12 cellular contexts compared by ENCODE assay signal in the genomic region with DNA sequence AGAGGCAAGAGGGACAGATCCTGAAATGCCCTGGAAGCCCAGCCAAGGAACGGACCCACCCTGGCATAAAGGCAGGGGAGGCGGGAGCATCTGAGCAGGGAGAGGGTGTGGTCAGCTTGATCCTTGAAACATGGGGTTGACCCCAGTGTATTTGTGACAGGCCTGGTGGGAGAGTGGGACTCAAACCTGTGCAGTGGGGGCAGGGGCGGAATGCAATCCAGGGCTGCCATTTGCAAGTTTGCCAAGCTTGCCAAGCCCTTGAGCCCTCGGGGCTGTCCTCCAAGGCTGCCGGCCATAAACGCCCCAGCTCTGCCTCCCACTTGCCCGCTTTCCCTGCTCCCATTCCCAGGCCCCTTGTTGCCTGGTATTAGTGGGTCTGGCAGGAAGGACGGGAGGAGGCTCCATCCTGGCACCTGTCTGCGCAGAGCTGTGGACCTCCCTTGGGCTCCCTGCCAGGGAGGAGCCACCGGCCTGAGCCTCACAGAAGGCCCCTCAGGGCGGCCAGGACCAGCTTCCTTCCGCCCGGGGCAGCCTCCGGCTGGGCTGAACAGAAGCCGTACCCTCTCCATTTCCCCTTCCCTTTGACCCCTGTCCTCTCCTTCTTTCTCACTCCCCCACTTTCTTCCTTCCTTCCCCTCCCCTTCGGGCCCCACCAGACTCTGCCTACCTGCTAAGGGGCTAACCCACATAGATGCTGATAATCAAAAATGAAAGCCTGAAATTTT. TPM values are rescaled to one million over a fixed set of nuclear protein-coding genes. Genes with fewer than 3 reads are reported as not detected.
A peak's percentile ranks its signal among the peaks of the same experiment; 100 is the strongest.
DNase-seq lines count a peak whose midpoint lies in the region; ATAC-seq, FAIRE-seq and TF ChIP-seq lines count a peak whose summit lies in the region.
"Had no signal": no experiment of that assay in that cellular context is flagged by ENCODE, and none has a peak within 500 bp of the region (broad histone marks: within the 10 kb centered on the region; RNA-seq: fewer than 3 reads in every experiment).

No MANE protein-coding gene starts in this region.

- no peaks in the 10 kb centered on the region for H3K27me3 ChIP-seq in ovary

- no peak for ATAC-seq in activated T-cell treated with anti-CD3 and anti-CD28 coated beads, Interleukin-2, amount 50 U/mL, for 4 hours
- ATAC-seq in stimulated activated naive CD8-positive, alpha-beta T cell treated with anti-CD3 and anti-CD28 coated beads, Interleukin-15, amount 100 ng/mL, for 72 hours, result peak; percentile 8

- peaks cover 83% of the 10 kb centered on the region for H3K4me1 Mint-ChIP-seq in activated T-cell treated with anti-CD3 and anti-CD28 coated beads, Interleukin-2, amount 50 U/mL, for 4 hours (ENCODE audit: low read depth)
- H3K4me1 Mint-ChIP-seq in endothelial cell (ENCODE audit: unreplicated experiment), result peaks cover 17% of the 10 kb centered on the region
- peaks cover 88% of the 10 kb centered on the region for H3K4me1 Mint-ChIP-seq in stimulated activated naive CD8-positive, alpha-beta T cell treated with anti-CD3 and anti-CD28 coated beads, Interleukin-15, amount 100 ng/mL, for 72 hours

- H3K27me3 Mint-ChIP-seq in activated T-cell treated with anti-CD3 and anti-CD28 coated beads, Interleukin-2, amount 50 U/mL, for 4 hours (ENCODE audit: low read depth), result no peaks in the 10 kb centered on the region
- peaks cover 3% of the 10 kb centered on the region for H3K27me3 Mint-ChIP-seq in endothelial cell (ENCODE audit: unreplicated experiment)
- no peaks in the 10 kb centered on the region for H3K27me3 Mint-ChIP-seq in stimulated activated naive CD8-positive, alpha-beta T cell treated with anti-CD3 and anti-CD28 coated beads, Interleukin-15, amount 100 ng/mL, for 72 hours

- peaks cover 2% of the 10 kb centered on the region for H3K36me3 Mint-ChIP-seq in activated T-cell treated with anti-CD3 and anti-CD28 coated beads, Interleukin-2, amount 50 U/mL, for 4 hours (ENCODE audit: insufficient read depth)
- H3K36me3 Mint-ChIP-seq in endothelial cell (ENCODE audit: low read depth, unreplicated experiment), result no peaks in the 10 kb centered on the region

- TF ChIP-seq POLR2A in ovary (IDR thresholded peaks at IDR 0.05), result no peak

- CTCF ChIA-PET in RWPE1 (lab: Yijun Ruan, JAX), result interaction anchor here (0.7 kb wide), 1 partner anchor 188 kb away, joined by 7 read pairs; no protein-coding TSS in a partner anchor

- H3K9me3 ChIP-seq in ovary, result no peaks in the 10 kb centered on the region

- TF ChIP-seq CTCF in RWPE1 (conservative IDR thresholded peaks at IDR 0.05; ENCODE audit: low read depth), result no peak
- TF ChIP-seq CTCF in endothelial cell (IDR thresholded peaks at IDR 0.05; ENCODE audit: unreplicated experiment), result no peak
- no peak for TF ChIP-seq CTCF in ovary (IDR thresholded peaks at IDR 0.05)

- peak overlapping the region; percentile 68 for H3K27ac Mint-ChIP-seq in endothelial cell (ENCODE audit: unreplicated experiment)
- H3K27ac Mint-ChIP-seq in stimulated activated naive CD8-positive, alpha-beta T cell treated with anti-CD3 and anti-CD28 coated beads, Interleukin-15, amount 100 ng/mL, for 72 hours, result peak overlapping the region; percentile 97 to 98

- H3K4me3 ChIP-seq in ovary, result no peak overlapping the region
- H3K4me3 ChIP-seq: lung had no signal

- no peak for DNase-seq in activated T-cell treated with anti-CD3 and anti-CD28 coated beads, Interleukin-2, amount 50 U/mL, for 4 hours
- DNase-seq in activated T-cell treated with anti-CD3 and anti-CD28 coated beads, Interleukin-2, amount 50 U/mL, for 1 hour, result no peak
- DNase-seq in RWPE1 (ENCODE audit: low spot score) (no peak), endothelial cell (ENCODE audit: low spot score) (no peak), HTR-8/SVneo (ENCODE audit: insufficient read length, low spot score) (no peak), ovary (no peak), ureter (ENCODE audit: low spot score) (no peak)
- DNase-seq in stimulated activated naive CD8-positive, alpha-beta T cell treated with anti-CD3 and anti-CD28 coated beads, Interleukin-15, amount 100 ng/mL, for 72 hours, result no peak
- DNase-seq: activated CD4-positive, alpha-beta T cell treated with anti-CD3 and anti-CD28 coated beads, Interleukin-2, amount 50 U/mL, for 4 hours; caudate nucleus; NCI-H2107 had no signal

- WGBS in ovary, 3 donors, result 73 to 84% (median 77%) methylated on average over 16 of the region's 16 CpGs

- H3K4me1 ChIP-seq in ovary (ENCODE audit: insufficient read depth), result no peaks in the 10 kb centered on the region

- H3K4me3 Mint-ChIP-seq in activated T-cell treated with anti-CD3 and anti-CD28 coated beads, Interleukin-2, amount 50 U/mL, for 4 hours, result peak overlapping the region; percentile 54
- no peak overlapping the region for H3K4me3 Mint-ChIP-seq in endothelial cell (ENCODE audit: unreplicated experiment)
- H3K4me3 Mint-ChIP-seq in stimulated activated naive CD8-positive, alpha-beta T cell treated with anti-CD3 and anti-CD28 coated beads, Interleukin-15, amount 100 ng/mL, for 72 hours, result peak overlapping the region; percentile 79 to 81

- H3K27ac ChIP-seq in RWPE1 (peak overlapping the region; percentile 30), ovary (no peak overlapping the region)

- H3K36me3 ChIP-seq in ovary, result no peaks in the 10 kb centered on the region

- intact Hi-C loops in ovary (cut with DNase I), result no loop called here

- FAIRE-seq in HTR-8/SVneo (lab: Jason Lieb, UNC), result no peak

- no peak for TF ChIP-seq EP300 in ovary (IDR thresholded peaks at IDR 0.05)

- H3K9me3 Mint-ChIP-seq in activated T-cell treated with anti-CD3 and anti-CD28 coated beads, Interleukin-2, amount 50 U/mL, for 4 hours, result no peaks in the 10 kb centered on the region
- no peaks in the 10 kb centered on the region for H3K9me3 Mint-ChIP-seq in endothelial cell (ENCODE audit: unreplicated experiment)
- no peaks in the 10 kb centered on the region for H3K9me3 Mint-ChIP-seq in stimulated activated naive CD8-positive, alpha-beta T cell treated with anti-CD3 and anti-CD28 coated beads, Interleukin-15, amount 100 ng/mL, for 72 hours

- POLR2A ChIA-PET in RWPE1 (lab: Yijun Ruan, JAX; ENCODE audit: low non-redundant PET), result no interaction called here

RNA-seq across cellular contexts. Expression of a gene that starts 0.7 kb away (rescaled TPM):
- 1 to 10 TPM in 2 of 3 donors, not detected in 1; 1.3 to 2.8 TPM for total RNA-seq in activated T-cell treated with anti-CD3 and anti-CD28 coated beads, Interleukin-2, amount 50 U/mL, for 4 hours
- total RNA-seq in endothelial cell (ENCODE audit: unreplicated experiment) (not detected), ovary (1 to 10 TPM in 1 of 7 donors, under 1 TPM in 4, not detected in 2; 0.37 to 2.1 (median 0.81) TPM), ureter (2,292 TPM)
- polyA plus RNA-seq in ovary, result under 1 TPM in 1 of 2 donors, not detected in 1; 0.97 TPM

RNA-seq across cellular contexts. Expression of a gene that starts 15.3 kb away (rescaled TPM):
- 10 to 100 TPM; 47.0 to 53.2 (median 52.4) TPM for total RNA-seq in activated T-cell treated with anti-CD3 and anti-CD28 coated beads, Interleukin-2, amount 50 U/mL, for 4 hours
- 43.0 TPM for total RNA-seq in endothelial cell (ENCODE audit: unreplicated experiment)
- total RNA-seq in ovary, result 10 to 100 TPM; 59.3 to 73.6 (median 65.3) TPM
- polyA plus RNA-seq in ovary, result 10 to 100 TPM; 65.1 to 80.6 TPM
- 52.5 TPM for total RNA-seq in ureter

RNA-seq across cellular contexts. Expression of a gene that starts 21.6 kb away (rescaled TPM):
- total RNA-seq in activated T-cell treated with anti-CD3 and anti-CD28 coated beads, Interleukin-2, amount 50 U/mL, for 4 hours, result 10 to 100 TPM; 24.4 to 27.4 (median 26.0) TPM
- total RNA-seq in endothelial cell (ENCODE audit: unreplicated experiment), result 20.9 TPM
- 10 to 100 TPM; 15.4 to 26.9 (median 18.9) TPM for total RNA-seq in ovary
- 10 to 100 TPM in 1 of 2 donors, 1 to 10 TPM in 1; 8.8 to 15.4 TPM for polyA plus RNA-seq in ovary
- 14.6 TPM for total RNA-seq in ureter

RNA-seq across cellular contexts. Expression of a gene that starts 53.9 kb away (rescaled TPM):
- 100 to 1,000 TPM; 116 to 134 (median 128) TPM for total RNA-seq in activated T-cell treated with anti-CD3 and anti-CD28 coated beads, Interleukin-2, amount 50 U/mL, for 4 hours
- total RNA-seq in endothelial cell (ENCODE audit: unreplicated experiment), result 226 TPM
- 100 to 1,000 TPM; 154 to 367 (median 300) TPM for total RNA-seq in ovary
- 100 to 1,000 TPM; 340 to 351 TPM for polyA plus RNA-seq in ovary
- total RNA-seq in ureter, result 196 TPM

Comparison
In these comparisons a context has a peak if more than half of its experiments do, and no peak if none do; other contexts are left out.
1. RNA of a gene that starts 0.7 kb away (total RNA-seq): 2,292 TPM in ureter (single experiment); 1.3 to 2.8 TPM in activated T-cell treated with anti-CD3 and anti-CD28 coated beads, Interleukin-2, amount 50 U/mL, for 4 hours, 0.37 to 2.1 TPM in ovary and not detected in endothelial cell (single experiment); every median in the first group is over 100 times any median in the second.